In the genomic region with DNA sequence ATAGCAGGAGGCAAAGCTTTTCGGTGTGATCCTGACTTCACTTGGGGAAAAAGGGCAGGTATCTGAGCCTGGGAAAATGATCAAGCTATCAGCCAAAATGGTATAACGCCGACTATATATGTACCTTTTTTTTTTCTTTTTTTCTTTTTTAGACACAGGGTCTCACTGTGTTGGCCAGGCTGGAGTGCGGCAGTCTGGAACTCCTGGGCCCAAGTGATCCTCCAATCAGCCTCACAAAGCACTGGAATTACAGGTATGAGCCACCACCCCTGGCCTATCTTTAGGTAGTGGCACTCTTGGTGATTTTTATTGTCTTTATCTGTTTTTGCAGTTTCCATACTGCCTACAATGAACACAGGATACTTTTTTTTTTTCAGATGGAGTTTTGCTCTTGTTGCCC, we compare ENCODE assay signal across 21 cellular contexts. TPM values are rescaled to one million over a fixed set of nuclear protein-coding genes. Genes with fewer than 3 reads are reported as not detected.
DNase-seq lines count a peak whose midpoint lies in the region; ATAC-seq and TF ChIP-seq lines count a peak whose summit lies in the region.
"Had no signal": no experiment of that assay in that cellular context is flagged by ENCODE, and none has a peak within 500 bp of the region (broad histone marks: within the 10 kb centered on the region; RNA-seq: fewer than 3 reads in every experiment).

No MANE protein-coding gene starts in this region.

- peaks cover 0 to 31% (median 20%) of the 10 kb centered on the region in 4 donors for H3K4me1 Mint-ChIP-seq in CD4-positive, CD25-positive, alpha-beta regulatory T cell
- H3K4me1 Mint-ChIP-seq in CD4-positive, alpha-beta memory T cell, result peaks cover 9 to 24% (median 18%) of the 10 kb centered on the region in 4 donors
- H3K4me1 Mint-ChIP-seq in activated CD4-positive, alpha-beta memory T cell treated with anti-CD3 and anti-CD28 coated beads for 36 hours (ENCODE audit: low read depth), result peaks cover 21% of the 10 kb centered on the region
- peaks cover 8% of the 10 kb centered on the region for H3K4me1 Mint-ChIP-seq in endodermal cell

- 90 to 100% methylated on average over 2 to 4 of the region's 4 CpGs for WGBS in endodermal cell (ENCODE audit: insufficient coverage in 1 of 2, insufficient read length in 1 of 2), 2 experiments
- WGBS in sigmoid colon, 2 donors, result 89 to 96% methylated on average over 4 of the region's 4 CpGs

- ATAC-seq in CD4-positive, CD25-positive, alpha-beta regulatory T cell (ENCODE audit: low read depth in 2 of 2), result no peak

- H3K27me3 Mint-ChIP-seq in CD4-positive, CD25-positive, alpha-beta regulatory T cell, result peaks cover 31% of the 10 kb centered on the region
- H3K27me3 Mint-ChIP-seq in CD4-positive, alpha-beta memory T cell, result peaks cover 11 to 19% of the 10 kb centered on the region in 2 donors
- peaks cover 21% of the 10 kb centered on the region for H3K27me3 Mint-ChIP-seq in activated CD4-positive, alpha-beta memory T cell treated with anti-CD3 and anti-CD28 coated beads for 36 hours
- H3K27me3 Mint-ChIP-seq in endodermal cell (ENCODE audit: insufficient read depth), result peaks cover 35% of the 10 kb centered on the region

- TF ChIP-seq EP300 in sigmoid colon (IDR thresholded peaks at IDR 0.05), result no peak

- H3K4me3 Mint-ChIP-seq in CD4-positive, CD25-positive, alpha-beta regulatory T cell, result peak overlapping the region; percentile 10 to 75 (median 48)
- H3K4me3 Mint-ChIP-seq in CD4-positive, alpha-beta memory T cell, result peak overlapping the region in 7 of 8 donors; percentile 20 to 69 (median 49)
- H3K4me3 Mint-ChIP-seq in activated CD4-positive, alpha-beta memory T cell treated with anti-CD3 and anti-CD28 coated beads for 36 hours, result peak overlapping the region; percentile 26
- peak overlapping the region; percentile 87 for H3K4me3 Mint-ChIP-seq in endodermal cell

- no peak for TF ChIP-seq POLR2A in sigmoid colon (IDR thresholded peaks at IDR 0.05)

- intact Hi-C loops in CD4-positive, alpha-beta memory T cell (cut with micrococcal nuclease), result no loop called here
- intact Hi-C loops in activated CD4-positive, alpha-beta memory T cell treated with anti-CD3 and anti-CD28 coated beads for 36 hours (cut with micrococcal nuclease), result no loop called here
- intact Hi-C loops in sigmoid colon (cut with DNase I), result no loop called here

- H3K9me3 ChIP-seq in CD4-positive, CD25-positive, alpha-beta regulatory T cell (ENCODE audit: control insufficient read depth in 2 of 2, low read length in 2 of 2), result no peaks in the 10 kb centered on the region
- no peaks in the 10 kb centered on the region for H3K9me3 ChIP-seq in CD4-positive, alpha-beta memory T cell (ENCODE audit: control insufficient read depth in 1 of 2, low read length in 2 of 2)
- H3K9me3 ChIP-seq in endodermal cell (ENCODE audit: control insufficient read depth, low read length), result no peaks in the 10 kb centered on the region
- H3K9me3 ChIP-seq in sigmoid colon, result no peaks in the 10 kb centered on the region
- H3K9me3 ChIP-seq: colonic mucosa, heart right ventricle had no signal

- POLR2A ChIA-PET in CD4-positive, alpha-beta memory T cell (lab: Charles Lee; ENCODE audit: partially characterized antibody), result no interaction called here
- POLR2A ChIA-PET in activated CD4-positive, alpha-beta memory T cell treated with anti-CD3 and anti-CD28 coated beads for 36 hours (lab: Charles Lee), result interaction anchor here (0.6 kb wide), 1 partner anchor 173 kb away, joined by 3 read pairs; no protein-coding TSS in a partner anchor

- TF ChIP-seq CTCF in endodermal cell (conservative IDR thresholded peaks at IDR 0.05) (no peak), sigmoid colon (IDR thresholded peaks at IDR 0.05) (no peak)

- DNase-seq in CD4-positive, CD25-positive, alpha-beta regulatory T cell, result no peak
- no peak for DNase-seq in CD4-positive, alpha-beta memory T cell
- no peak for DNase-seq in activated CD4-positive, alpha-beta memory T cell treated with anti-CD3 and anti-CD28 coated beads for 36 hours
- DNase-seq in endodermal cell (no peak), GDM1 (lab: John Stamatoyannopoulos, UW) (no peak), inferior parietal cortex (ENCODE audit: extremely low spot score) (no peak), sigmoid colon (no peak), NCI-H2227 treated with DMSO at 0.1 percent for 48 hours (lab: John Stamatoyannopoulos, UW) (no peak)
- DNase-seq: activated gamma-delta T cell treated with Interleukin-2 at 50 U/mL for 16 hours; AML-193; Calu3; colonic mucosa; NCI-H1092 treated with DMSO at 0.1 percent for 48 hours; NCI-H526; stimulated activated CD4-positive, alpha-beta T cell treated with anti-CD3 and anti-CD28 coated beads, Interleukin-2, amount 100 ng/mL, for 24 hours had no signal

- no peak overlapping the region for H3K4me3 ChIP-seq in CD4-positive, CD25-positive, alpha-beta regulatory T cell (ENCODE audit: low read depth, low read length)
- H3K4me3 ChIP-seq in CD4-positive, alpha-beta memory T cell (ENCODE audit: low read length in 2 of 2), result no peak overlapping the region
- H3K4me3 ChIP-seq in endodermal cell (ENCODE audit: low read length) (no peak overlapping the region), sigmoid colon (no peak overlapping the region)
- H3K4me3 ChIP-seq: colonic mucosa had no signal

- H3K9ac ChIP-seq in endodermal cell (ENCODE audit: extremely low read depth, low read length, poor library complexity, severe bottlenecking), result no peak overlapping the region

- peaks cover 8% of the 10 kb centered on the region for H3K36me3 Mint-ChIP-seq in CD4-positive, CD25-positive, alpha-beta regulatory T cell
- H3K36me3 Mint-ChIP-seq in CD4-positive, alpha-beta memory T cell, result peaks cover 13 to 14% of the 10 kb centered on the region in 2 donors
- peaks cover 15% of the 10 kb centered on the region for H3K36me3 Mint-ChIP-seq in activated CD4-positive, alpha-beta memory T cell treated with anti-CD3 and anti-CD28 coated beads for 36 hours
- peaks cover 16% of the 10 kb centered on the region for H3K36me3 Mint-ChIP-seq in endodermal cell (ENCODE audit: low read depth)

- no peak overlapping the region for H3K27ac ChIP-seq in CD4-positive, CD25-positive, alpha-beta regulatory T cell (ENCODE audit: insufficient read depth, low read length, poor library complexity, severe bottlenecking)
- H3K27ac ChIP-seq in CD4-positive, alpha-beta memory T cell (ENCODE audit: low read depth, low read length), result no peak overlapping the region
- H3K27ac ChIP-seq in endodermal cell (ENCODE audit: low read depth, low read length), result no peak overlapping the region
- no peak overlapping the region for H3K27ac ChIP-seq in sigmoid colon
- H3K27ac ChIP-seq: colonic mucosa had no signal

- peaks cover 10% of the 10 kb centered on the region for H3K27me3 ChIP-seq in CD4-positive, CD25-positive, alpha-beta regulatory T cell (ENCODE audit: control insufficient read depth, insufficient read depth, low read length)
- H3K27me3 ChIP-seq in CD4-positive, alpha-beta memory T cell (ENCODE audit: insufficient read depth, low read length), result peaks cover 18% of the 10 kb centered on the region
- H3K27me3 ChIP-seq in endodermal cell (ENCODE audit: control insufficient read depth, insufficient read depth, low read length, poor library complexity, severe bottlenecking) (peaks cover 23% of the 10 kb centered on the region), sigmoid colon (peaks cover 22 to 38% (median 31%) of the 10 kb centered on the region in 3 donors)

- CTCF ChIA-PET in CD4-positive, alpha-beta memory T cell (lab: Charles Lee; ENCODE audit: partially characterized antibody), result interaction anchor here (1.0 to 3.8 kb wide), 4 partner anchors 10 to 168 kb away, joined by 3 to 20 read pairs (median 7); a partner anchor contains a TSS
- CTCF ChIA-PET in activated CD4-positive, alpha-beta memory T cell treated with anti-CD3 and anti-CD28 coated beads for 36 hours (lab: Charles Lee), result interaction anchor here (0.6 to 4.9 kb wide), 4 partner anchors 9 to 183 kb away, joined by 4 to 41 read pairs (median 6); a partner anchor contains a TSS

- H3K36me3 ChIP-seq in CD4-positive, CD25-positive, alpha-beta regulatory T cell (ENCODE audit: control insufficient read depth, insufficient read depth, low read length), result peaks cover 12% of the 10 kb centered on the region
- peaks cover 8% of the 10 kb centered on the region for H3K36me3 ChIP-seq in CD4-positive, alpha-beta memory T cell (ENCODE audit: insufficient read depth, low read length)
- H3K36me3 ChIP-seq in endodermal cell (ENCODE audit: control insufficient read depth, insufficient read depth, low read length), result peaks cover 23% of the 10 kb centered on the region
- peaks cover 0 to 18% (median 3%) of the 10 kb centered on the region in 4 donors for H3K36me3 ChIP-seq in sigmoid colon

- H3K4me1 ChIP-seq in CD4-positive, CD25-positive, alpha-beta regulatory T cell (ENCODE audit: control insufficient read depth, insufficient read depth, low read length, poor library complexity, severe bottlenecking), result peaks cover 11% of the 10 kb centered on the region
- peaks cover 15% of the 10 kb centered on the region for H3K4me1 ChIP-seq in CD4-positive, alpha-beta memory T cell (ENCODE audit: insufficient read depth, low read length)
- peaks cover 3% of the 10 kb centered on the region for H3K4me1 ChIP-seq in endodermal cell (ENCODE audit: control insufficient read depth, insufficient read depth, low read length)
- peaks cover 0 to 27% (median 21%) of the 10 kb centered on the region in 4 donors for H3K4me1 ChIP-seq in sigmoid colon

- no peak overlapping the region for H3K27ac Mint-ChIP-seq in CD4-positive, CD25-positive, alpha-beta regulatory T cell
- H3K27ac Mint-ChIP-seq in CD4-positive, alpha-beta memory T cell, result peak overlapping the region in 1 of 7 donors; percentile 58
- H3K27ac Mint-ChIP-seq in activated CD4-positive, alpha-beta memory T cell treated with anti-CD3 and anti-CD28 coated beads for 36 hours, result no peak overlapping the region
- H3K27ac Mint-ChIP-seq in endodermal cell, result no peak overlapping the region

- peaks cover 0 to 2% (median 0%) of the 10 kb centered on the region in 7 donors for H3K9me3 Mint-ChIP-seq in CD4-positive, CD25-positive, alpha-beta regulatory T cell
- peaks cover 0 to 3% (median 0%) of the 10 kb centered on the region in 8 donors for H3K9me3 Mint-ChIP-seq in CD4-positive, alpha-beta memory T cell
- H3K9me3 Mint-ChIP-seq in activated CD4-positive, alpha-beta memory T cell treated with anti-CD3 and anti-CD28 coated beads for 36 hours, result no peaks in the 10 kb centered on the region
- H3K9me3 Mint-ChIP-seq in endodermal cell, result no peaks in the 10 kb centered on the region

RNA-seq across cellular contexts. Expression of a gene that starts 1.3 kb away (rescaled TPM):
- 9.1 TPM for total RNA-seq in CD4-positive, CD25-positive, alpha-beta regulatory T cell
- 10 to 100 TPM; 18.2 to 22.3 (median 19.7) TPM for polyA plus RNA-seq in CD4-positive, CD25-positive, alpha-beta regulatory T cell
- total RNA-seq in CD4-positive, alpha-beta memory T cell, result 10 to 100 TPM; 19.6 to 23.1 TPM
- 10 to 100 TPM; 16.1 to 21.3 TPM for polyA plus RNA-seq in CD4-positive, alpha-beta memory T cell
- total RNA-seq in activated CD4-positive, alpha-beta memory T cell treated with anti-CD3 and anti-CD28 coated beads for 36 hours, result 10 to 100 TPM; 47.6 to 51.4 TPM
- total RNA-seq in endodermal cell, result 10 to 100 TPM; 75.9 to 80.3 TPM
- 54.4 TPM for polyA plus RNA-seq in endodermal cell (2013, experiment 1 of 2)
- polyA plus RNA-seq in endodermal cell (2013, experiment 2 of 2), result 52.1 TPM
- 10 to 100 TPM; 39.2 to 64.9 (median 55.6) TPM for total RNA-seq in sigmoid colon
- polyA plus RNA-seq in sigmoid colon, result 10 to 100 TPM; 19.2 to 34.1 (median 20.3) TPM

RNA-seq across cellular contexts. Expression of a gene that starts 6.9 kb away (rescaled TPM):
- not detected for total RNA-seq in CD4-positive, CD25-positive, alpha-beta regulatory T cell
- not detected for polyA plus RNA-seq in CD4-positive, CD25-positive, alpha-beta regulatory T cell
- total RNA-seq in CD4-positive, alpha-beta memory T cell, result not detected
- polyA plus RNA-seq in CD4-positive, alpha-beta memory T cell, result not detected
- not detected for total RNA-seq in activated CD4-positive, alpha-beta memory T cell treated with anti-CD3 and anti-CD28 coated beads for 36 hours
- total RNA-seq in endodermal cell, result 1 to 10 TPM in 1 of 2 donors, not detected in 1; 2.7 TPM
- 6.6 TPM for polyA plus RNA-seq in endodermal cell (2013, experiment 1 of 2)
- 2.8 TPM for polyA plus RNA-seq in endodermal cell (2013, experiment 2 of 2)
- not detected for total RNA-seq in sigmoid colon
- not detected for polyA plus RNA-seq in sigmoid colon
- total RNA-seq: activated CD8-positive, alpha-beta memory T cell treated with anti-CD3 and anti-CD28 coated beads for 36 hours; Calu3; colonic mucosa; endothelial cell of umbilical vein; H4; heart right ventricle; lung microvascular endothelial cell; urinary bladder had no signal
- polyA plus RNA-seq: endothelial cell of umbilical vein, heart right ventricle, urinary bladder had no signal

RNA-seq across cellular contexts. Expression of a gene that starts 23.8 kb away (rescaled TPM):
- total RNA-seq in CD4-positive, CD25-positive, alpha-beta regulatory T cell, result 0.15 TPM
- not detected for polyA plus RNA-seq in CD4-positive, CD25-positive, alpha-beta regulatory T cell
- total RNA-seq in CD4-positive, alpha-beta memory T cell, result under 1 TPM; 0.32 to 0.33 TPM
- polyA plus RNA-seq in CD4-positive, alpha-beta memory T cell, result not detected
- under 1 TPM; 0.17 to 0.26 TPM for total RNA-seq in activated CD4-positive, alpha-beta memory T cell treated with anti-CD3 and anti-CD28 coated beads for 36 hours
- total RNA-seq in endodermal cell (1 to 10 TPM; 2.4 to 2.8 TPM), sigmoid colon (10 to 100 TPM in 1 of 4 donors, 1 to 10 TPM in 3; 3.7 to 11.4 (median 4.7) TPM)
- polyA plus RNA-seq in endodermal cell (2013, experiment 1 of 2), result 25.3 TPM
- 23.1 TPM for polyA plus RNA-seq in endodermal cell (2013, experiment 2 of 2)
- polyA plus RNA-seq in sigmoid colon, result 10 to 100 TPM; 10.8 to 32.4 (median 22.9) TPM

RNA-seq across cellular contexts. Expression of a gene that starts 31.2 kb away (rescaled TPM):
- total RNA-seq in CD4-positive, CD25-positive, alpha-beta regulatory T cell, result 8.4 TPM
- under 1 TPM; 0.08 to 0.52 (median 0.40) TPM for polyA plus RNA-seq in CD4-positive, CD25-positive, alpha-beta regulatory T cell
- total RNA-seq in CD4-positive, alpha-beta memory T cell, result 1 to 10 TPM; 8.7 to 9.4 TPM
- polyA plus RNA-seq in CD4-positive, alpha-beta memory T cell, result 1 to 10 TPM; 1.7 to 2.0 TPM
- 10 to 100 TPM; 14.7 to 18.4 TPM for total RNA-seq in activated CD4-positive, alpha-beta memory T cell treated with anti-CD3 and anti-CD28 coated beads for 36 hours
- total RNA-seq in endodermal cell (1 to 10 TPM; 4.8 to 7.7 TPM), sigmoid colon (10 to 100 TPM in 3 of 4 donors, 1 to 10 TPM in 1; 7.8 to 19.1 (median 16.1) TPM)
- 1.7 TPM for polyA plus RNA-seq in endodermal cell (2013, experiment 1 of 2)
- 1.2 TPM for polyA plus RNA-seq in endodermal cell (2013, experiment 2 of 2)
- 10 to 100 TPM in 1 of 3 donors, 1 to 10 TPM in 2; 5.3 to 24.3 (median 7.2) TPM for polyA plus RNA-seq in sigmoid colon

RNA-seq across cellular contexts. Expression of a gene that starts 37.7 kb away (rescaled TPM):
- 405 TPM for total RNA-seq in CD4-positive, CD25-positive, alpha-beta regulatory T cell
- polyA plus RNA-seq in CD4-positive, CD25-positive, alpha-beta regulatory T cell, result 100 to 1,000 TPM; 152 to 238 (median 191) TPM
- total RNA-seq in CD4-positive, alpha-beta memory T cell, result 100 to 1,000 TPM; 491 to 503 TPM
- 100 to 1,000 TPM; 215 to 259 TPM for polyA plus RNA-seq in CD4-positive, alpha-beta memory T cell
- 100 to 1,000 TPM; 395 to 433 TPM for total RNA-seq in activated CD4-positive, alpha-beta memory T cell treated with anti-CD3 and anti-CD28 coated beads for 36 hours
- 100 to 1,000 TPM; 409 to 481 TPM for total RNA-seq in endodermal cell
- 367 TPM for polyA plus RNA-seq in endodermal cell (2013, experiment 1 of 2)
- 324 TPM for polyA plus RNA-seq in endodermal cell (2013, experiment 2 of 2)
- 100 to 1,000 TPM; 166 to 267 (median 219) TPM for total RNA-seq in sigmoid colon
- 100 to 1,000 TPM; 299 to 443 (median 410) TPM for polyA plus RNA-seq in sigmoid colon

Comparison
In these comparisons a context has a peak if more than half of its experiments do, and no peak if none do; other contexts are left out.
1. H3K4me3 Mint-ChIP-seq: peak in every context shown above with its lines; median percentile 87 in endodermal cell; 49 in CD4-positive, alpha-beta memory T cell; 48 in CD4-positive, CD25-positive, alpha-beta regulatory T cell; 26 in activated CD4-positive, alpha-beta memory T cell treated with anti-CD3 and anti-CD28 coated beads for 36 hours.